ENCODE assay signal across 16 cellular contexts in the genomic region with DNA sequence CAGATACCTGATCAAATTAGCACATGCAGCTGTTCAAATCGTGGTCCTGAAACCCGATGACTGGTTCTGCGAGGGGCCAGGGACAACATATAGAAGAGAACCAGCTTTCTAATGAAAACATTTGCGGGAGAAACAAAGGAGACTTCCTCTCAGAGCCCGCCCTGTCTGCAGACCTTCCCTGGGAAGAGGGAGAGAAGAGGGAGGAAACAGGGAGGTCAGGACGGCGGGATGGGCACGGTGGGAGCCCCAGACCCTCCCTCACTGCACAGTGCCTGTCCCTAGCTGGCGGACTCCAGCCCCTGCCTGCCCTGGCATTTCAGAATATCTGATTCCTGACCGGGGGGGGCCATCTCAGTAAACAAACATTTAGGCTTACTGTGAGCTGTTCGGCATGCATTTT.
"Had no signal": no experiment of that assay in that cellular context is flagged by ENCODE, and none has a peak within 500 bp of the region (broad histone marks: within the 10 kb centered on the region; RNA-seq: fewer than 3 reads in every experiment).

No MANE protein-coding gene starts in this region.

- H3K4me1 ChIP-seq: esophagus squamous epithelium, gastroesophageal sphincter had no signal

- H3K36me3 Mint-ChIP-seq: naive B cell had no signal

- H3K4me1 Mint-ChIP-seq: naive B cell had no signal

- ATAC-seq: effector memory CD8-positive, alpha-beta T cell; gastroesophageal sphincter; left colon had no signal

- DNase-seq: effector memory CD8-positive, alpha-beta T cell; esophagus squamous epithelium; foreskin fibroblast; glutamatergic neuron; left colon; mesendoderm; naive B cell; nucleus accumbens; ovary; small intestine; stimulated activated CD4-positive, alpha-beta T cell treated with anti-CD3 and anti-CD28 coated beads, Interleukin-2, amount 100 ng/mL, for 48 hours; stimulated activated naive CD4-positive, alpha-beta T cell treated with Interleukin-2 at 50 U/mL for 16 hours; trophoblast cell had no signal

- H3K4me3 Mint-ChIP-seq: dendritic cell treated with granulocyte-macrophage colony-stimulating factor and Interleukin-4, amounts not matched to agents 40 ng/mL and 50 ng/mL, for 4 days; effector memory CD8-positive, alpha-beta T cell; naive B cell had no signal

- H3K27me3 ChIP-seq: ovary, right atrium auricular region had no signal

- H3K9me3 ChIP-seq: esophagus squamous epithelium, gastroesophageal sphincter, ovary, right atrium auricular region had no signal

- H3K27ac ChIP-seq: esophagus squamous epithelium, gastroesophageal sphincter, ovary, right atrium auricular region had no signal

- H3K4me3 ChIP-seq: esophagus squamous epithelium, gastroesophageal sphincter, ovary, right atrium auricular region had no signal

- H3K9me3 Mint-ChIP-seq: dendritic cell treated with granulocyte-macrophage colony-stimulating factor and Interleukin-4, amounts not matched to agents 40 ng/mL and 50 ng/mL, for 4 days; effector memory CD8-positive, alpha-beta T cell; naive B cell had no signal

- H3K27ac Mint-ChIP-seq: dendritic cell treated with granulocyte-macrophage colony-stimulating factor and Interleukin-4, amounts not matched to agents 40 ng/mL and 50 ng/mL, for 4 days; effector memory CD8-positive, alpha-beta T cell; naive B cell had no signal

- H3K36me3 ChIP-seq: esophagus squamous epithelium, gastroesophageal sphincter, ovary, right atrium auricular region had no signal
